Comparison of ENCODE assay signal across 14 cellular contexts in the genomic region with DNA sequence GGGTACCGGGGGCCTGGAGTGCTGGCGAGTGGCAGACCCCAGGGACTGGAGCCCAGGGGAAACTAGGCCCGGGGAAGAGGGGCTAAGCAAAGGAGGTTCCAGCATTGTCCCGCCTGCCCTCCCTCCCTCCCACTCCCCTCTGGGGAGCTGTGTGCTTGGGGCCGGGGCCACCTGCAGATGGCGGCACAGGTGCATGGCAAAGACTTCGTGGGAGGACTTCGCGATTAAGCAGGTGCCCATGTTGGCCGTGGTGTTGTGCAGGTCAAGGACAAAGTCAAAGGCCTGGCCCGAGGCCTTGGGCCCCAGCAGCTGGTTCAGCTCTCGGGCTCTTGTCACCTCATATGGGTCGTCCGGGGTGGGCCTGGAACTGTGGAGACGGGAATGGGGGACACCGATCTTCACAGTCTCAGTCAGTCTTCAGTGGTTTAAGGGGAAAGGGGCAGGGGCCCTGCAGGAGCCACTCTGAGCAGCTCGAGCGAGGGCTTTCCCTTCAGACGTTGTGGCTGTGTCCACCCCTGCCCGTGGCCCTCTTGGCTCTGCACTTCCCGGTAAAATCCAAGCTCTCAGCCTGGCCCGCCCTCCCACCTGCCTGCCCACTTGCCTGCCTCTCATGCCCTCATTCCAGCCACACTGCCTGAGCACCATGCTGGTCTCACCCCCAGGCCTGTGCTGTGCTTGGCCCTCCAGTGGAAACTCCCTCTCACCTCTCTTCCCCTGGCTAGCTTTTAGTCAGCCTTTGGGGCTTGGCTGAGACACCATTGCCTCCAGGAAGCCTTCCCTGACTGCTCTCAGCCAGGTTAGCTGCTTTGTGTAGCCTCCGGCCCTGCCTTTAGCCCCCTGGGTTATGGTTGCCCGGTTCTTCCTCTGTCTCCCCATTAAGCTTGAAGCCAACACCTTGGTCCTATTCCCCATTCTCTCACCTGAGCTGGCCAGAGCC. TPM values are rescaled to one million over a fixed set of nuclear protein-coding genes. Genes with fewer than 3 reads are reported as not detected.
DNase-seq lines count a peak whose midpoint lies in the region; ATAC-seq and TF ChIP-seq lines count a peak whose summit lies in the region.
"Had no signal": no experiment of that assay in that cellular context is flagged by ENCODE, and none has a peak within 500 bp of the region (broad histone marks: within the 10 kb centered on the region; RNA-seq: fewer than 3 reads in every experiment).

No MANE protein-coding gene starts in this region.

- H3K27me3 ChIP-seq in BLaER1 (no peaks in the 10 kb centered on the region), Peyer's patch (no peaks in the 10 kb centered on the region), testis (no peaks in the 10 kb centered on the region)

- H3K4me3 ChIP-seq in BLaER1 (peak overlapping the region; percentile 29; the same call in 1 of the 2 replicates), Peyer's patch (peak overlapping the region in 1 of 4 donors; percentile 33), testis (no peak overlapping the region)

- intact Hi-C loops in testis (cut with DNase I; ENCODE audit: low total_unique reads): no loop called here

- no peaks in the 10 kb centered on the region for H4K20me1 ChIP-seq in BLaER1

- 68 to 74% methylated on average over 23 to 24 of the region's 24 CpGs for WGBS in testis, 2 donors

- DNase-seq in Peyer's patch (no peak), iPS-NIHi7 (ENCODE audit: extremely low spot score) (peak; percentile 52), DMS153 (lab: John Stamatoyannopoulos, UW) (no peak), testis (no peak), NCI-H2081 (lab: John Stamatoyannopoulos, UW) (no peak)
- DNase-seq: cortex of kidney, left ventricle myocardium superior, NCI-H1930 had no signal

- H3K9me3 ChIP-seq in BLaER1 (peaks cover 10% of the 10 kb centered on the region; the same call in 1 of the 2 replicates), Peyer's patch (no peaks in the 10 kb centered on the region), testis (no peaks in the 10 kb centered on the region)

- no peak for ATAC-seq in GM19467 (IDR thresholded peaks at IDR 0.05; ENCODE audit: unreplicated experiment)
- ATAC-seq: left ventricle myocardium superior had no signal

- H3K9ac ChIP-seq in BLaER1: peak overlapping the region; percentile 14; the same call in 1 of the 2 replicates

- H3K4me2 ChIP-seq in BLaER1: peak overlapping the region; percentile 93

- TF ChIP-seq CTCF in GM12872 (IDR thresholded peaks at IDR 0.05; ENCODE audit: insufficient read depth, low read depth, low read length) (peak; percentile 36; the same call in 2 of the 3 replicates), Peyer's patch (IDR thresholded peaks at IDR 0.05) (no peak), testis (IDR thresholded peaks at IDR 0.05) (no peak)

- H3K4me1 ChIP-seq in BLaER1 (peaks cover 64% of the 10 kb centered on the region), Peyer's patch (peaks cover 0 to 49% (median 39%) of the 10 kb centered on the region in 4 donors), testis (no peaks in the 10 kb centered on the region)

- TF ChIP-seq POLR2A in Peyer's patch (IDR thresholded peaks at IDR 0.05) (no peak), testis (IDR thresholded peaks at IDR 0.05) (no peak)

- H3K36me3 ChIP-seq in BLaER1 (no peaks in the 10 kb centered on the region), Peyer's patch (no peaks in the 10 kb centered on the region), testis (ENCODE audit: low read depth, missing control alignments) (no peaks in the 10 kb centered on the region)

- H3K27ac ChIP-seq in BLaER1: peak overlapping the region; percentile 34; the same call in 1 of the 2 replicates
- peak overlapping the region; percentile 9 to 67 (median 54) for H3K27ac ChIP-seq in Peyer's patch
- H3K27ac ChIP-seq in testis: no peak overlapping the region
- H3K27ac ChIP-seq: RWPE1 had no signal

RNA-seq across cellular contexts. Expression of a gene that starts 4.7 kb away (rescaled TPM):
- total RNA-seq in Peyer's patch (100 to 1,000 TPM in 2 of 4 donors, 10 to 100 TPM in 2; 12.4 to 176 (median 105) TPM), testis (under 1 TPM in 1 of 2 donors, not detected in 1; 0.50 TPM)
- polyA plus RNA-seq in testis (ENCODE audit: insufficient read depth, low read depth, low replicate concordance): 0.66 TPM
- total RNA-seq: frontal cortex, left ventricle myocardium superior had no signal

RNA-seq across cellular contexts. Expression of a gene that starts 6.2 kb away (rescaled TPM):
- total RNA-seq in Peyer's patch: 10 to 100 TPM in 3 of 4 donors, not detected in 1; 16.9 to 82.5 (median 64.1) TPM
- total RNA-seq in testis: under 1 TPM in 1 of 2 donors, not detected in 1; 0.50 TPM
- polyA plus RNA-seq in testis (ENCODE audit: insufficient read depth, low read depth, low replicate concordance): not detected
- total RNA-seq: frontal cortex had no signal

RNA-seq across cellular contexts. Expression of a gene that starts 16.1 kb away (rescaled TPM):
- total RNA-seq in Peyer's patch (10 to 100 TPM in 3 of 4 donors, 1 to 10 TPM in 1; 5.0 to 64.1 (median 45.4) TPM), testis (1 to 10 TPM; 6.2 to 7.0 TPM)
- polyA plus RNA-seq in testis (ENCODE audit: insufficient read depth, low read depth, low replicate concordance): 4.0 TPM

RNA-seq across cellular contexts. Expression of a gene that starts 28.6 kb away (rescaled TPM):
- total RNA-seq in Peyer's patch (not detected), testis (under 1 TPM in 1 of 2 donors, not detected in 1; 0.19 TPM)
- not detected for polyA plus RNA-seq in testis (ENCODE audit: insufficient read depth, low read depth, low replicate concordance)
- total RNA-seq: frontal cortex, HT-29, left ventricle myocardium superior had no signal

RNA-seq across cellular contexts. Expression of a gene that starts 39.1 kb away (rescaled TPM):
- total RNA-seq in Peyer's patch (100 to 1,000 TPM; 297 to 532 (median 329) TPM), testis (100 to 1,000 TPM; 312 to 369 TPM)
- polyA plus RNA-seq in testis (ENCODE audit: insufficient read depth, low read depth, low replicate concordance): 187 TPM

Comparison
In these comparisons a context has a peak if more than half of its experiments do, and no peak if none do; other contexts are left out.
1. H3K27ac ChIP-seq: peak in BLaER1 (single experiment) and Peyer's patch (4 of 4); none in testis (0 of 2).
2. RNA of a gene that starts 4.7 kb away (total RNA-seq): 12.4 to 176 TPM in Peyer's patch; 0.50 TPM in testis; every median in the first group is over 4 times any median in the second.